In the genomic region with DNA sequence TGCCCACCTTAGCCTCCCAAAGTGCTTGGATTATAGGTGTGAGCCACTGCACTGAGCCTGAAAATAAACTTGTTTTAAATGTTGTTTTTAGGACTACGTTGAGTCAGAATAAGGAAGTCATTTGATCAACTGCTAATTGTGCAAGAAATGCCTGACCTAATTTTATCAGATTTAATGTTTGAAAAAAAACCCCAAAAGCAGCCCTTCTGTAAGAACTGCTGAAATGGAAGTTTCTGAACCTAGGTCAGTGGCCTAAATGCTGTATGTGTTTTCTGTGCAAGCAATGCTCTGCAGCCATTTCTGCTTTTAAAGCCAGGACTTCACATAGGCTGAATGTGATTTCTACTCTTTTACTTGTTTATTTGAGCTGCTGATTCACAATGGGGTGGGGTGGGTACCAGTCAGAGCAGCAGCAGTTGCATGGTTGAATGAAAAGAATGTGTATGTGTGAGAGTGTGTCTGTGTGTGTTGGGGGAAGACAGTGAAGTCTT, we compare ENCODE assay signal across 1 cellular context.
TF ChIP-seq lines count a peak whose summit lies in the region.

No MANE protein-coding gene starts in this region.

TF ChIP-seq in HEK293T, 16 proteins besides CTCF, POLR2A, EP300 and RAD21 (continued from another document):
- TF ChIP-seq L3MBTL2 (conservative IDR thresholded peaks at IDR 0.05) = no peak
